In the genomic region with DNA sequence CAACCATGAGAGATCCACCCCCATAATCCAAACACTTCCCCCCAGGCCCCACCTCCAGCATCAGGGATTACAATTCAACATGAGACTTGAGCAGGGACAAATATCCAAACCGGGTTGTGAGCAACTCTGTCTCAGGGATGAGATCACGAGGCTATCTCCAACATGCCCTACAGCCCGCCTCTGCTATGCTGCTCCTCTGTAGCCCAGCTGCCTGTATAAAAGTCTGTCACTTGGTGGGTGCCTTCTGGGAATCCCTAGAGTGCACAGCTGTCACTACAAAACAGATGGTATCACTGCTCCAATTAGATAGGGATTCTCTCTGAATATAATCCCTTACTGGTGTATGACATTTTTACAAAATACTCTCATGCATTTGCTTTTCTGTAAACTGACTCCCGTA, we compare ENCODE assay signal across 25 cellular contexts.
DNase-seq lines count a peak whose midpoint lies in the region; TF ChIP-seq lines count a peak whose summit lies in the region.
"Had no signal": no experiment of that assay in that cellular context is flagged by ENCODE, and none has a peak within 500 bp of the region (broad histone marks: within the 10 kb centered on the region; RNA-seq: fewer than 3 reads in every experiment).

No MANE protein-coding gene starts in this region.

- no peak overlapping the region for H3K27ac Mint-ChIP-seq in type B pancreatic cell
- H3K27ac Mint-ChIP-seq in activated naive CD4-positive, alpha-beta T cell treated with anti-CD3 and anti-CD28 coated beads, Interleukin-2, amount 10 ng/mL, durations not matched to agents 7 days and 5 days: no peak overlapping the region
- H3K27ac Mint-ChIP-seq in MCF 10A (ENCODE audit: low read depth, unreplicated experiment): no peak overlapping the region
- H3K27ac Mint-ChIP-seq: activated naive CD4-positive, alpha-beta T cell treated with anti-CD3 and anti-CD28 coated beads, Interleukin-2, amount 50 U/mL, for 24 hours; dendritic cell treated with granulocyte-macrophage colony-stimulating factor and Interleukin-4, amounts not matched to agents 40 ng/mL and 50 ng/mL, for 4 days; stimulated activated effector memory CD8-positive, alpha-beta T cell treated with anti-CD3 and anti-CD28 coated beads, Interleukin-12 subunit alpha, Interleukin-12 subunit beta, amount 100 ng/mL, for 72 hours had no signal

- no peaks in the 10 kb centered on the region for H3K27me3 Mint-ChIP-seq in type B pancreatic cell
- peaks cover 27% of the 10 kb centered on the region for H3K27me3 Mint-ChIP-seq in activated naive CD4-positive, alpha-beta T cell treated with anti-CD3 and anti-CD28 coated beads, Interleukin-2, amount 10 ng/mL, durations not matched to agents 7 days and 5 days
- no peaks in the 10 kb centered on the region for H3K27me3 Mint-ChIP-seq in MCF 10A (ENCODE audit: insufficient read depth, unreplicated experiment)

- DNase-seq in SHP77 (lab: John Stamatoyannopoulos, UW) (peak; percentile 4 to 7), SHP77 treated with DMSO at 0.1 percent for 48 hours (lab: John Stamatoyannopoulos, UW) (no peak), NCI-H524 treated with DMSO at 0.1 percent for 48 hours (lab: John Stamatoyannopoulos, UW) (peak; percentile 57), inferior parietal cortex (ENCODE audit: extremely low spot score) (peak; percentile 5), type B pancreatic cell (ENCODE audit: extremely low spot score, unreplicated experiment) (peak; percentile 27), MCF 10A (ENCODE audit: unreplicated experiment) (no peak), uterus (no peak)
- DNase-seq in activated naive CD4-positive, alpha-beta T cell treated with anti-CD3 and anti-CD28 coated beads, Interleukin-2, amount 10 ng/mL, durations not matched to agents 7 days and 5 days: no peak
- DNase-seq: 8988T; activated CD4-positive, alpha-beta T cell treated with anti-CD3 and anti-CD28 coated beads, Interleukin-2, amount 50 U/mL, for 4 hours; amniotic stem cell; erythroblast; GM23248; islet precursor cell; left lung; mesenchymal stem cell; NCI-H1092 treated with DMSO at 0.1 percent for 48 hours; NCI-H187 treated with DMSO at 0.1 percent for 48 hours; sigmoid colon; transverse colon had no signal

- POLR2A ChIA-PET in MCF 10A (lab: Yijun Ruan, JAX): no interaction called here

- peaks cover 5% of the 10 kb centered on the region for H3K9me3 Mint-ChIP-seq in type B pancreatic cell
- no peaks in the 10 kb centered on the region for H3K9me3 Mint-ChIP-seq in activated naive CD4-positive, alpha-beta T cell treated with anti-CD3 and anti-CD28 coated beads, Interleukin-2, amount 10 ng/mL, durations not matched to agents 7 days and 5 days
- no peaks in the 10 kb centered on the region for H3K9me3 Mint-ChIP-seq in MCF 10A (ENCODE audit: unreplicated experiment)
- H3K9me3 Mint-ChIP-seq: activated naive CD4-positive, alpha-beta T cell treated with anti-CD3 and anti-CD28 coated beads, Interleukin-2, amount 50 U/mL, for 24 hours; dendritic cell treated with granulocyte-macrophage colony-stimulating factor and Interleukin-4, amounts not matched to agents 40 ng/mL and 50 ng/mL, for 4 days; stimulated activated effector memory CD8-positive, alpha-beta T cell treated with anti-CD3 and anti-CD28 coated beads, Interleukin-12 subunit alpha, Interleukin-12 subunit beta, amount 100 ng/mL, for 72 hours had no signal

- H3K4me3 Mint-ChIP-seq in type B pancreatic cell: no peak overlapping the region
- H3K4me3 Mint-ChIP-seq in activated naive CD4-positive, alpha-beta T cell treated with anti-CD3 and anti-CD28 coated beads, Interleukin-2, amount 10 ng/mL, durations not matched to agents 7 days and 5 days: no peak overlapping the region
- H3K4me3 Mint-ChIP-seq in MCF 10A (ENCODE audit: unreplicated experiment): no peak overlapping the region
- H3K4me3 Mint-ChIP-seq: activated naive CD4-positive, alpha-beta T cell treated with anti-CD3 and anti-CD28 coated beads, Interleukin-2, amount 50 U/mL, for 24 hours; brain; dendritic cell treated with granulocyte-macrophage colony-stimulating factor and Interleukin-4, amounts not matched to agents 40 ng/mL and 50 ng/mL, for 4 days; stimulated activated effector memory CD8-positive, alpha-beta T cell treated with anti-CD3 and anti-CD28 coated beads, Interleukin-12 subunit alpha, Interleukin-12 subunit beta, amount 100 ng/mL, for 72 hours had no signal

- no peaks in the 10 kb centered on the region for H3K4me1 ChIP-seq in uterus
- H3K4me1 ChIP-seq: transverse colon had no signal

- intact Hi-C loops in MCF 10A (cut with micrococcal nuclease): no loop called here
- intact Hi-C loops in uterus (cut with DNase I; ENCODE audit: low total_unique reads): no loop called here

- no peak overlapping the region for H3K4me3 ChIP-seq in uterus
- H3K4me3 ChIP-seq: GM23248, left lung, sigmoid colon, transverse colon had no signal

- TF ChIP-seq CTCF in type B pancreatic cell (conservative IDR thresholded peaks at IDR 0.05): no peak
- no peak for TF ChIP-seq CTCF in MCF 10A (IDR thresholded peaks at IDR 0.05; ENCODE audit: unreplicated experiment)
- TF ChIP-seq CTCF in uterus (IDR thresholded peaks at IDR 0.05): no peak

- TF ChIP-seq POLR2A in uterus (IDR thresholded peaks at IDR 0.05): no peak

- CTCF ChIA-PET in activated naive CD4-positive, alpha-beta T cell treated with anti-CD3 and anti-CD28 coated beads, Interleukin-2, amount 10 ng/mL, durations not matched to agents 7 days and 5 days (lab: Charles Lee): no interaction called here
- CTCF ChIA-PET in MCF 10A (lab: Yijun Ruan, JAX): no interaction called here

- H3K27ac ChIP-seq in uterus: no peak overlapping the region
- H3K27ac ChIP-seq: GM23248, left lung, neutrophil, sigmoid colon, transverse colon had no signal

- no peaks in the 10 kb centered on the region for H3K27me3 ChIP-seq in uterus
- H3K27me3 ChIP-seq: left lung, sigmoid colon, transverse colon had no signal

- no peaks in the 10 kb centered on the region for H3K36me3 ChIP-seq in uterus
- H3K36me3 ChIP-seq: left lung, neutrophil, sigmoid colon, transverse colon had no signal

- no peaks in the 10 kb centered on the region for H3K36me3 Mint-ChIP-seq in type B pancreatic cell
- no peaks in the 10 kb centered on the region for H3K36me3 Mint-ChIP-seq in activated naive CD4-positive, alpha-beta T cell treated with anti-CD3 and anti-CD28 coated beads, Interleukin-2, amount 10 ng/mL, durations not matched to agents 7 days and 5 days
- no peaks in the 10 kb centered on the region for H3K36me3 Mint-ChIP-seq in MCF 10A (ENCODE audit: insufficient read depth, unreplicated experiment)
- H3K36me3 Mint-ChIP-seq: activated naive CD4-positive, alpha-beta T cell treated with anti-CD3 and anti-CD28 coated beads, Interleukin-2, amount 50 U/mL, for 24 hours; brain; stimulated activated effector memory CD8-positive, alpha-beta T cell treated with anti-CD3 and anti-CD28 coated beads, Interleukin-12 subunit alpha, Interleukin-12 subunit beta, amount 100 ng/mL, for 72 hours had no signal

- BruUV-seq in MCF 10A (replicated peaks; lab: Mats Ljungman, UMichigan): no TSS peak

- H3K4me1 Mint-ChIP-seq in type B pancreatic cell (ENCODE audit: unreplicated experiment) (peaks cover 5% of the 10 kb centered on the region), MCF 10A (ENCODE audit: insufficient read depth, unreplicated experiment) (peaks cover 6% of the 10 kb centered on the region)
- H3K4me1 Mint-ChIP-seq in activated naive CD4-positive, alpha-beta T cell treated with anti-CD3 and anti-CD28 coated beads, Interleukin-2, amount 10 ng/mL, durations not matched to agents 7 days and 5 days: no peaks in the 10 kb centered on the region
- H3K4me1 Mint-ChIP-seq: activated naive CD4-positive, alpha-beta T cell treated with anti-CD3 and anti-CD28 coated beads, Interleukin-2, amount 50 U/mL, for 24 hours; stimulated activated effector memory CD8-positive, alpha-beta T cell treated with anti-CD3 and anti-CD28 coated beads, Interleukin-12 subunit alpha, Interleukin-12 subunit beta, amount 100 ng/mL, for 72 hours had no signal

- no peaks in the 10 kb centered on the region for H3K9me3 ChIP-seq in uterus
- H3K9me3 ChIP-seq: left lung, neutrophil, sigmoid colon, transverse colon had no signal

Comparison
In these comparisons a context has a peak if more than half of its experiments do, and no peak if none do; other contexts are left out.
1. DNase-seq: peak in SHP77 (2 of 2), NCI-H524 treated with DMSO at 0.1 percent for 48 hours (single experiment), inferior parietal cortex (single experiment) and type B pancreatic cell (single experiment); none in SHP77 treated with DMSO at 0.1 percent for 48 hours (single experiment), activated naive CD4-positive, alpha-beta T cell treated with anti-CD3 and anti-CD28 coated beads, Interleukin-2, amount 10 ng/mL, durations not matched to agents 7 days and 5 days (single experiment), MCF 10A (single experiment) and uterus (0 of 2).